ENCODE assay signal across 8 cellular contexts in the genomic region with DNA sequence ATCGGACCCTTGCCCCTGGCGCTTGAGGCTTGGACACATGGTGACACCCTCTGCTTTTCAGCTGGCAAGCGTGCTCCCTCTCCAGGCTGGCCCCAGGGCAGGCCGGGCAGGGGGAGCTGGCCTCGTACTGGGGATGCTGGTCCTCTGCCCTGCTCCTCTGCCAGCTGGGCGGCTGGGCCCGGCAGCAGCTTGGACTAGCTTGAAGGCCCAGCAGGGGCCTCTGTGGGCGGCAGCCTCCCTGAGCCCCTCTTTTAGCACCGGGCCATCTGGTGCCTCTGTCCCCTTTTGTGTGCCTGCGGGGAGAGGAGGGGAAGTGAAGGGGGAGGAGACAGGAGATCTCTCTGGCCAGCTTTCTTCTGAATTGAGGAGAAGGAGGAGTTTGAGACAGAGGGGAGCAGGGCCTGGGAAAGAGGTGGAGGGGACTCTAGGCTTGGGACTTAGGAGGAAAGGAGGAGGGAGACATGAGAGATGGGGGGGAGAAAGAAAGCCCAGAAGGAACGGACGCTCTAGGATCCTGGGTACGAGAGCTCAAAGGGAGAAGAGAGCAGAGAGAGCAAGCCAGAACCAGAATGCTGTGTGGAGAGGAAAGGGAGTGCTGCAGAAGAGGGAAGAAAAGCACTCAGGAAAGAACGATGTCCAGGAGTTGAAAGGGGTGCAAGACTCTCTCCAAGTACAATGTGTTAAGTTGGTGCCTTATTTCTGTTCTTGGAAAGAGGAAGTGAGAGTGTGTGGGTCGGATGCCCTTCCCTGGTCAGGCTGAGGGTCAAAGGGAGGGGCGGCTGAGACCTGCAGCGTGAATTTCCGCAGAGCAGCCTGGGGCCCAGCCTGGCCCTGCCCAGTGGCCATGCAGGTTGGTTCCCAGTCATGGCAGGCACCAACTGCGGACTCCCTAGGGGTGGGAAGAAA.
A peak's percentile ranks its signal among the peaks of the same experiment; 100 is the strongest.
DNase-seq lines count a peak whose midpoint lies in the region; ATAC-seq lines count a peak whose summit lies in the region.

No MANE protein-coding gene starts in this region.

- ATAC-seq in GM19467 (IDR thresholded peaks at IDR 0.05; ENCODE audit: unreplicated experiment), result peak; percentile 39
- peak; percentile 40 for ATAC-seq in HG03565 (IDR thresholded peaks at IDR 0.05; ENCODE audit: unreplicated experiment)

- DNase-seq in ELF-1 (ENCODE audit: low read depth, low spot score), result peak; percentile 55
- DNase-seq in SKM-1 treated with dmso at 0.1 percent for 144 hours (lab: John Stamatoyannopoulos, UW; ENCODE audit: unreplicated experiment), result peak; percentile 98
- DNase-seq in left kidney (ENCODE audit: low read depth, low spot score), result peak; percentile 54
- DNase-seq in activated gamma-delta T cell treated with Interleukin-2 at 50 U/mL for 16 hours, result no peak
- DNase-seq in T-helper 9 cell, result no peak
- no peak for DNase-seq in dedifferentiated amniotic fluid mesenchymal stem cell (ENCODE audit: extremely low spot score)

Comparison
In these comparisons a context has a peak if more than half of its experiments do, and no peak if none do; other contexts are left out.
1. DNase-seq: peak in ELF-1 (single experiment), SKM-1 treated with dmso at 0.1 percent for 144 hours (single experiment) and left kidney (single experiment); none in activated gamma-delta T cell treated with Interleukin-2 at 50 U/mL for 16 hours (single experiment), T-helper 9 cell (single experiment) and dedifferentiated amniotic fluid mesenchymal stem cell (single experiment).